Comparison of ENCODE assay signal across 8 cellular contexts in genomic region chr6:36735110-36735971, GRCh38. TPM values are rescaled to one million over a fixed set of nuclear protein-coding genes. Genes with fewer than 3 reads are reported as not detected.
DNase-seq lines count a peak whose midpoint lies in the region; ATAC-seq and TF ChIP-seq lines count a peak whose summit lies in the region.

No MANE protein-coding gene starts in this region.

- no peaks in the 10 kb centered on the region for H3K36me3 Mint-ChIP-seq in naive thymus-derived CD4-positive, alpha-beta T cell

- CTCF ChIA-PET in naive thymus-derived CD4-positive, alpha-beta T cell (lab: Charles Lee): interaction anchor here (0.5 to 1.1 kb wide), 2 partner anchors 11 to 50 kb away, joined by 3 to 4 read pairs; no protein-coding TSS in a partner anchor

- H3K4me1 Mint-ChIP-seq in naive thymus-derived CD4-positive, alpha-beta T cell: peaks cover 0 to 34% (median 7%) of the 10 kb centered on the region in 7 donors

- H3K27ac Mint-ChIP-seq in naive thymus-derived CD4-positive, alpha-beta T cell: peak overlapping the region in 5 of 9 donors; percentile 15 to 85 (median 59)

- intact Hi-C loops in naive thymus-derived CD4-positive, alpha-beta T cell (cut with micrococcal nuclease): loop anchor here in 1 of 2 donors (2.0 kb wide), 1 partner anchor 23 kb away; no protein-coding TSS in a partner anchor

- H3K4me3 ChIP-seq in naive thymus-derived CD4-positive, alpha-beta T cell (ENCODE audit: low read length): no peak overlapping the region

- no peaks in the 10 kb centered on the region for H3K27me3 ChIP-seq in naive thymus-derived CD4-positive, alpha-beta T cell (ENCODE audit: control insufficient read depth in 2 of 2, insufficient read depth in 2 of 2, low read length in 2 of 2)

- peaks cover 0 to 2% (median 0%) of the 10 kb centered on the region in 11 donors for H3K9me3 Mint-ChIP-seq in naive thymus-derived CD4-positive, alpha-beta T cell

- H3K9me3 ChIP-seq in naive thymus-derived CD4-positive, alpha-beta T cell (ENCODE audit: control insufficient read depth in 2 of 3, low read length in 3 of 3): no peaks in the 10 kb centered on the region

- peak overlapping the region; percentile 29 to 79 (median 58) for H3K4me3 Mint-ChIP-seq in naive thymus-derived CD4-positive, alpha-beta T cell

- POLR2A ChIA-PET in naive thymus-derived CD4-positive, alpha-beta T cell (lab: Charles Lee): no interaction called here

- H3K4me1 ChIP-seq in naive thymus-derived CD4-positive, alpha-beta T cell (ENCODE audit: control insufficient read depth in 2 of 2, insufficient read depth in 2 of 2, low read length in 2 of 2): peaks cover 0 to 5% of the 10 kb centered on the region in 2 donors

- ATAC-seq in SK-N-SH treated with all-trans-retinoic acid at 6 μM for 48 hours: peak; percentile 81
- ATAC-seq in naive thymus-derived CD4-positive, alpha-beta T cell: peak; percentile 93
- ATAC-seq in HG02642 (IDR thresholded peaks at IDR 0.05; ENCODE audit: poor library complexity, unreplicated experiment): no peak
- ATAC-seq in HG02852 (IDR thresholded peaks at IDR 0.05; ENCODE audit: unreplicated experiment): no peak

- H3K27me3 Mint-ChIP-seq in naive thymus-derived CD4-positive, alpha-beta T cell: peaks cover 0 to 4% (median 0%) of the 10 kb centered on the region in 5 donors

- DNase-seq in NCI-H2227 (lab: John Stamatoyannopoulos, UW; ENCODE audit: unreplicated experiment): peak; percentile 24
- DNase-seq in NCI-H2227 treated with DMSO at 0.1 percent for 48 hours (lab: John Stamatoyannopoulos, UW): no peak
- DNase-seq in epithelial cell of prostate (ENCODE audit: low read depth, low spot score): peak; percentile 65
- peak in 5 of 9 donors; percentile 11 to 39 (median 15) for DNase-seq in naive thymus-derived CD4-positive, alpha-beta T cell
- DNase-seq in HUDEP-2 (lab: John Stamatoyannopoulos, UW; ENCODE audit: unreplicated experiment in 76 of 76): no peak

- H3K27ac ChIP-seq in epithelial cell of prostate: peak overlapping the region; percentile 37
- H3K27ac ChIP-seq in naive thymus-derived CD4-positive, alpha-beta T cell (ENCODE audit: low read depth, low read length): no peak overlapping the region

- no peaks in the 10 kb centered on the region for H3K36me3 ChIP-seq in naive thymus-derived CD4-positive, alpha-beta T cell (ENCODE audit: control insufficient read depth in 2 of 3, insufficient read depth in 3 of 3, low read length in 3 of 3)

TF ChIP-seq in SK-N-SH treated with all-trans-retinoic acid at 6 μM for 48 hours, 23 proteins besides CTCF, POLR2A, EP300 and RAD21:
- TF ChIP-seq POU6F1 (CRISPR knock-in tag; IDR thresholded peaks at IDR 0.05; ENCODE audit: borderline replicate concordance, low read depth) (no peak), CSDC2 (CRISPR knock-in tag; IDR thresholded peaks at IDR 0.05) (no peak), ZFP30 (CRISPR knock-in tag; IDR thresholded peaks at IDR 0.05) (no peak), RARB (CRISPR knock-in tag; IDR thresholded peaks at IDR 0.05) (no peak), GLIS3 (CRISPR knock-in tag; IDR thresholded peaks at IDR 0.05) (no peak)

RNA-seq across cellular contexts. Expression of gene RAB44, which starts 37.7 kb away (rescaled TPM):
- 10 to 100 TPM in 1 of 5 experiments, 1 to 10 TPM in 1, under 1 TPM in 1, not detected in 2; 0.07 to 10.1 (median 1.8) TPM for total RNA-seq in naive thymus-derived CD4-positive, alpha-beta T cell
- not detected for polyA plus RNA-seq in naive thymus-derived CD4-positive, alpha-beta T cell

RNA-seq across cellular contexts. Expression of gene CDKN1A, which starts 56.8 kb away (rescaled TPM):
- 100 to 1,000 TPM in 2 of 5 experiments, 10 to 100 TPM in 1, 1 to 10 TPM in 2; 1.5 to 156 (median 53.6) TPM for total RNA-seq in naive thymus-derived CD4-positive, alpha-beta T cell
- polyA plus RNA-seq in naive thymus-derived CD4-positive, alpha-beta T cell: under 1 TPM; 0.08 to 0.19 TPM

Comparison
In these comparisons a context has a peak if more than half of its experiments do, and no peak if none do; other contexts are left out.
1. DNase-seq: peak in NCI-H2227 (single experiment), epithelial cell of prostate (single experiment) and naive thymus-derived CD4-positive, alpha-beta T cell (5 of 9); none in NCI-H2227 treated with DMSO at 0.1 percent for 48 hours (single experiment) and HUDEP-2 (0 of 76).
2. ATAC-seq: peak in SK-N-SH treated with all-trans-retinoic acid at 6 μM for 48 hours (single experiment) and naive thymus-derived CD4-positive, alpha-beta T cell (single experiment); none in HG02642 (single experiment) and HG02852 (single experiment).